1 cellular context compared by ENCODE assay signal in genomic region chr3:18556001-18556408, GRCh38.
TF ChIP-seq lines count a peak whose summit lies in the region.

No MANE protein-coding gene starts in this region.

TF ChIP-seq in SK-N-SH, 30 proteins besides CTCF, POLR2A, EP300 and RAD21 (continued from another document):
- TF ChIP-seq PBX3 (IDR thresholded peaks at IDR 0.05) = no peak
- no peak for TF ChIP-seq EZH2phosphoT487 (IDR thresholded peaks at IDR 0.05; ENCODE audit: borderline replicate concordance, low read depth)
- no peak for TF ChIP-seq POLR2AphosphoS5 (IDR thresholded peaks at IDR 0.05; ENCODE audit: low read depth, low read length)
- TF ChIP-seq MEF2A (IDR thresholded peaks at IDR 0.05; ENCODE audit: borderline replicate concordance, low read depth) = no peak
- TF ChIP-seq MXI1 (IDR thresholded peaks at IDR 0.05; ENCODE audit: low read depth, low read length) = no peak
- no peak for TF ChIP-seq TCF12 (IDR thresholded peaks at IDR 0.05)
